In the genomic region with DNA sequence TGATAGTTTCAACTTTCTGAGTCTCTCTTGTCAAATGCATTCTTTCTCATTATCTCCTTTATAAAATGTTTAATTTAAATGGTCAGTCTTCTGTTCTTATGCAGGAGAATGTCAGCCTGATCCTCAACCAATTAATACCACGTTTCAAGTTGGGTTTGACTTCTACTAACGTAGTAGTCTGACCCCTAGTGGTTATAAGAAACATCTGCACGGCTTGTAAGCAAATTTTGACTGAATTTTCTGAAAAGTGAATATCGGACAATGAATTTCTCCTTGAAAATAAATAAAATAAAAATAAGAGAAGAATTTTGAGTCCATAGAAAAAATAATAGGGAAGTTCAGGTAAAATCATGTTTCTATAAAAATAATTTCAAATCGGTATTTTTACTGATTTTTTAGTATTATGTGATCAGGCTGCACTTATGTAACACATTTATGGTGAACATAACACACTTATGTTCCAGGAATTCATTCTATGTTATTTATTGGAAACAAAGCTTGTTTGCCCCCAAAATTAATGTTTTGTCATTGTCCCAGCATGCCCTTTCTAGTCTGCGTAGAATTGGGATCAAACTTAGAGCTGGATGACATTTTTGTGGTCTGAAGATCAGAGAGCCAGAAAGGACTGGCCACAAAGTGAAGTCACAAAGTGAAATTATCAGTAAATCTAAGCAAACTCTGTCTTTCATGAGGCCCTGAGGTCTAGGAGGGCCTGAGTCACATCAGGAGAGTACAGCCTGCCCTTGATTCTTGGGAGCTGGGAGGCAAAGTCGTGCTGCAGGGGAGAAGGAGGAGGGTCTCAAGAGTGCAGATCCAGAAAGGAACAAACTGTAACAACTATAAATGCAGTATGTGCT, we compare ENCODE assay signal across 8 cellular contexts.
DNase-seq lines count a peak whose midpoint lies in the region; ATAC-seq, FAIRE-seq and TF ChIP-seq lines count a peak whose summit lies in the region.

No MANE protein-coding gene starts in this region.

- no peak overlapping the region for H3K9ac ChIP-seq in keratinocyte (ENCODE audit: control insufficient read depth, extremely low read depth, insufficient read depth, low read length)
- no peak overlapping the region for H3K9ac ChIP-seq in neuronal stem cell (ENCODE audit: low read depth, low read length, poor library complexity)

- no peak overlapping the region for H3K18ac ChIP-seq in neuronal stem cell (ENCODE audit: low read length)

- no peak for DNase-seq in Calu3
- DNase-seq in NCI-H226, result peak; percentile 50
- DNase-seq in astrocyte of the hippocampus (ENCODE audit: low read depth, low spot score), result peak; percentile 87
- peak; percentile 7 for DNase-seq in keratinocyte (ENCODE audit: low read depth, low spot score)
- no peak for DNase-seq in neuronal stem cell (ENCODE audit: low spot score)
- no peak for DNase-seq in T-helper 2 cell treated with Interferon-gamma antibody and Interleukin-4, amounts not matched to agents 5 μg/mL and 100 μg/mL, for 36 hours (ENCODE audit: low spot score)

- TF ChIP-seq CTCF in Calu3 (IDR thresholded peaks at IDR 0.05; ENCODE audit: unreplicated experiment) (peak; percentile 21), keratinocyte (optimal IDR thresholded peaks at IDR 0.05 in 1 of 3, IDR thresholded peaks at IDR 0.05 in 1 of 3, conservative IDR thresholded peaks at IDR 0.05 in 1 of 3; ENCODE audit: extremely low read depth in 1 of 3, insufficient read depth in 2 of 3, low read length in 3 of 3) (peak in 2 of 3 experiments; percentile 52 to 54)

- no peak overlapping the region for H3K4me2 ChIP-seq in keratinocyte (ENCODE audit: control insufficient read depth, extremely low read depth, insufficient read depth, low read depth, low read length)
- H3K4me2 ChIP-seq in neuronal stem cell (ENCODE audit: insufficient read depth, low read length, poor library complexity, severe bottlenecking), result no peak overlapping the region

- WGBS in neuronal stem cell (ENCODE audit: extremely low coverage in 2 of 2, insufficient read length in 2 of 2, insufficient replicate concordance in 1 of 2), 2 donors, result no CpG with 5 or more reads among the region's 7 CpGs

- H3K79me1 ChIP-seq in neuronal stem cell (ENCODE audit: low read depth, low read length), result no peaks in the 10 kb centered on the region

- dilution Hi-C loops in keratinocyte (cut with MboI; ENCODE audit: extremely low pct_ligation_motif_present, low sequenced_read_pairs), result no loop called here

- no peak overlapping the region for H2BK12ac ChIP-seq in neuronal stem cell (ENCODE audit: low read length)

- H3K27ac Mint-ChIP-seq in Calu3 (ENCODE audit: unreplicated experiment), result no peak overlapping the region
- no peak overlapping the region for H3K27ac Mint-ChIP-seq in T-helper 2 cell treated with Interferon-gamma antibody and Interleukin-4, amounts not matched to agents 5 μg/mL and 100 μg/mL, for 36 hours

- H3K27ac ChIP-seq in keratinocyte (ENCODE audit: control insufficient read depth, insufficient read depth, low read length) (no peak overlapping the region), neuronal stem cell (replicated peaks; ENCODE audit: low read length) (no peak overlapping the region)

- no peaks in the 10 kb centered on the region for H3K4me1 ChIP-seq in keratinocyte (ENCODE audit: control insufficient read depth, extremely low read depth, insufficient read depth, low read length)
- peaks cover 0 to 2% of the 10 kb centered on the region in 2 donors for H3K4me1 ChIP-seq in neuronal stem cell (ENCODE audit: control insufficient read depth in 2 of 2, insufficient read depth in 1 of 2, low read depth in 1 of 2, low read length in 2 of 2)

- H4K20me1 ChIP-seq in keratinocyte (ENCODE audit: control insufficient read depth, extremely low read depth, insufficient read depth, low read length), result no peaks in the 10 kb centered on the region

- H3K23ac ChIP-seq in neuronal stem cell (ENCODE audit: low read depth, low read length, poor library complexity), result no peak overlapping the region

- intact Hi-C loops in Calu3 (cut with micrococcal nuclease; ENCODE audit: unreplicated experiment), result loop anchor here (1.0 to 10.0 kb wide), 4 partner anchors 254 to 440 kb away; no protein-coding TSS in a partner anchor

- no peak overlapping the region for H3K14ac ChIP-seq in neuronal stem cell (ENCODE audit: low read length)

- no peak overlapping the region for H2AK5ac ChIP-seq in neuronal stem cell (ENCODE audit: low read depth, low read length)

- no peaks in the 10 kb centered on the region for H3K9me1 ChIP-seq in keratinocyte (ENCODE audit: control insufficient read depth, extremely low read depth, insufficient read depth, low read length)

- no peak overlapping the region for H2BK15ac ChIP-seq in neuronal stem cell (ENCODE audit: low read length)

- no peaks in the 10 kb centered on the region for H3K9me3 Mint-ChIP-seq in Calu3 (ENCODE audit: low read depth, unreplicated experiment)
- no peaks in the 10 kb centered on the region for H3K9me3 Mint-ChIP-seq in T-helper 2 cell treated with Interferon-gamma antibody and Interleukin-4, amounts not matched to agents 5 μg/mL and 100 μg/mL, for 36 hours

- BruUV-seq in Calu3 (replicated peaks; lab: Mats Ljungman, UMichigan), result no TSS peak

- H2BK120ac ChIP-seq in neuronal stem cell (ENCODE audit: low read depth, low read length), result no peak overlapping the region

- peaks cover 5% of the 10 kb centered on the region for H3K4me1 Mint-ChIP-seq in Calu3 (ENCODE audit: low read depth, unreplicated experiment)
- H3K4me1 Mint-ChIP-seq in T-helper 2 cell treated with Interferon-gamma antibody and Interleukin-4, amounts not matched to agents 5 μg/mL and 100 μg/mL, for 36 hours (ENCODE audit: low read depth), result no peaks in the 10 kb centered on the region

- H3K4me3 ChIP-seq in keratinocyte (ENCODE audit: control insufficient read depth in 2 of 3, extremely low read depth in 1 of 3, insufficient read depth in 2 of 3, low read depth in 1 of 3, low read length in 3 of 3) (no peak overlapping the region), neuronal stem cell (ENCODE audit: low read length in 2 of 2) (no peak overlapping the region)

- no peaks in the 10 kb centered on the region for H3K9me3 ChIP-seq in keratinocyte (ENCODE audit: control insufficient read depth, low read depth, low read length)
- no peaks in the 10 kb centered on the region for H3K9me3 ChIP-seq in neuronal stem cell (replicated peaks in 1 of 2; ENCODE audit: control insufficient read depth in 2 of 2, insufficient read depth in 1 of 2, low read depth in 1 of 2, low read length in 2 of 2)

- peaks cover 18% of the 10 kb centered on the region for H3K27me3 Mint-ChIP-seq in Calu3 (ENCODE audit: unreplicated experiment)
- no peaks in the 10 kb centered on the region for H3K27me3 Mint-ChIP-seq in T-helper 2 cell treated with Interferon-gamma antibody and Interleukin-4, amounts not matched to agents 5 μg/mL and 100 μg/mL, for 36 hours (ENCODE audit: low read depth)

- H2BK5ac ChIP-seq in neuronal stem cell (ENCODE audit: low read length), result no peak overlapping the region

- H4K91ac ChIP-seq in neuronal stem cell (ENCODE audit: low read depth, low read length, poor library complexity), result no peak overlapping the region

- ATAC-seq in HG02610 (IDR thresholded peaks at IDR 0.05; ENCODE audit: unreplicated experiment) (peak; percentile 56), GM21786 (IDR thresholded peaks at IDR 0.05; ENCODE audit: unreplicated experiment) (no peak)

- CTCF ChIA-PET in Calu3 (lab: Charles Lee), result interaction anchor here (0.9 to 1.4 kb wide), 3 partner anchors 345 to 390 kb away, joined by 3 to 7 read pairs (median 4); no protein-coding TSS in a partner anchor

- H3K36me3 ChIP-seq in keratinocyte (ENCODE audit: control insufficient read depth in 2 of 2, extremely low read depth in 1 of 2, insufficient read depth in 2 of 2, low read length in 2 of 2) (no peaks in the 10 kb centered on the region), neuronal stem cell (replicated peaks in 1 of 2; ENCODE audit: control insufficient read depth in 2 of 2, insufficient read depth in 2 of 2, low read length in 2 of 2) (no peaks in the 10 kb centered on the region)

- H4K8ac ChIP-seq in neuronal stem cell (ENCODE audit: low read depth, low read length), result no peak overlapping the region

- H3K79me2 ChIP-seq in keratinocyte (ENCODE audit: control insufficient read depth, insufficient read depth, low read length), result no peaks in the 10 kb centered on the region

- no peak for FAIRE-seq in keratinocyte (lab: Jason Lieb, UNC)

- no peak overlapping the region for H3K4ac ChIP-seq in neuronal stem cell (ENCODE audit: low read length)

- H3K27me3 ChIP-seq in keratinocyte (ENCODE audit: control insufficient read depth, extremely low read depth, insufficient read depth, low read length), result no peaks in the 10 kb centered on the region
- no peaks in the 10 kb centered on the region for H3K27me3 ChIP-seq in neuronal stem cell (ENCODE audit: control insufficient read depth in 3 of 3, insufficient read depth in 3 of 3, low read depth in 1 of 3, low read length in 3 of 3)

- H3K36me3 Mint-ChIP-seq in Calu3 (ENCODE audit: insufficient read depth, unreplicated experiment), result no peaks in the 10 kb centered on the region
- no peaks in the 10 kb centered on the region for H3K36me3 Mint-ChIP-seq in T-helper 2 cell treated with Interferon-gamma antibody and Interleukin-4, amounts not matched to agents 5 μg/mL and 100 μg/mL, for 36 hours (ENCODE audit: low read depth)

- no peak overlapping the region for H3K4me3 Mint-ChIP-seq in Calu3 (ENCODE audit: low read depth, unreplicated experiment)
- no peak overlapping the region for H3K4me3 Mint-ChIP-seq in T-helper 2 cell treated with Interferon-gamma antibody and Interleukin-4, amounts not matched to agents 5 μg/mL and 100 μg/mL, for 36 hours

- H2AFZ ChIP-seq in keratinocyte (ENCODE audit: control insufficient read depth, low read length) (no peak overlapping the region), neuronal stem cell (ENCODE audit: low read length) (no peak overlapping the region)

Comparison
In these comparisons a context has a peak if more than half of its experiments do, and no peak if none do; other contexts are left out.
1. DNase-seq: peak in NCI-H226 (single experiment), astrocyte of the hippocampus (single experiment) and keratinocyte (single experiment); none in Calu3 (single experiment), neuronal stem cell (single experiment) and T-helper 2 cell treated with Interferon-gamma antibody and Interleukin-4, amounts not matched to agents 5 μg/mL and 100 μg/mL, for 36 hours (single experiment).